8 cellular contexts compared by ENCODE assay signal in the genomic region with DNA sequence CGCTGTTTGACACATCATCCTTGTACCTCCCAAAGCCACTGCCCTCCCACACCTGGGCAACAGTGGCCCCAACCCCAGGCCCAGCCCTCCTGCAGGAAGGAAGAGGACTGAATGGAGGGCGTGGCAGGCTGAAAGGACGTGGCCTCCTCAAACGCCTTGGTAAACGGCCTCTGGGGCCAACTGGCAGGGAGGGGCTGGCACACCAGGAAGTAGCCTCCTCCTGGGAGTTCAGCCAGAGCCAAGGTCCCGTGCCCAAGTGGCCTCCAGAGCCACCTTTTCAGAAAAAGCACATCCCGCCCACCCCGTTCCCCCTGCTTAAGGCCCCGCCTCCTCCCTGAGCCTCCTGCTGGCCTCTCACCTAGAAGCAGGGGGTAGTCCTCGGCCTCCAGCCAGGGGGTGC.
DNase-seq lines count a peak whose midpoint lies in the region; TF ChIP-seq lines count a peak whose summit lies in the region.
"Not testable (repeated sequence)": the region's sequence is repeated elsewhere in the genome, so short reads cannot be mapped to it uniquely, and the experiment has no call there.

No MANE protein-coding gene starts in this region.

- not testable (repeated sequence) for H3K27me3 ChIP-seq in BLaER1, Peyer's patch, colonic mucosa, transverse colon

- not testable (repeated sequence) for H3K9me3 ChIP-seq in BLaER1, Peyer's patch, colonic mucosa, transverse colon

- not testable (repeated sequence) for H3K4me3 ChIP-seq in BLaER1, Peyer's patch, colonic mucosa, transverse colon

- H4K20me1 ChIP-seq in BLaER1, result not testable (repeated sequence)

- H3K27ac ChIP-seq in BLaER1 (peak overlapping the region; percentile 22; the same call in 1 of the 2 replicates), Peyer's patch (peak overlapping the region in 1 of 4 donors; percentile 41), colonic mucosa (peak overlapping the region; percentile 60), transverse colon (peak overlapping the region; percentile 70 to 83 (median 80))

- not testable (repeated sequence) for TF ChIP-seq EP300 in transverse colon (IDR thresholded peaks at IDR 0.05; ENCODE audit: low read depth)

- intact Hi-C loops in colonic mucosa (cut with DNase I); transverse colon (cut with DNase I; ENCODE audit: low total_unique reads): not testable (repeated sequence)

- not testable (repeated sequence) for H3K36me3 ChIP-seq in BLaER1, Peyer's patch, colonic mucosa, transverse colon

- not testable (repeated sequence) for TF ChIP-seq POLR2A in Peyer's patch (IDR thresholded peaks at IDR 0.05)
- peak; percentile 38 for TF ChIP-seq POLR2A in transverse colon (IDR thresholded peaks at IDR 0.05)

- not testable (repeated sequence) for TF ChIP-seq CTCF in Peyer's patch (IDR thresholded peaks at IDR 0.05); colonic mucosa (IDR thresholded peaks at IDR 0.05); transverse colon (IDR thresholded peaks at IDR 0.05)

- H3K4me1 ChIP-seq in BLaER1, result peaks cover 63% of the 10 kb centered on the region
- not testable (repeated sequence) for H3K4me1 ChIP-seq in Peyer's patch, colonic mucosa
- H3K4me1 ChIP-seq in transverse colon, result peaks cover 0 to 17% (median 8%) of the 10 kb centered on the region in 4 donors

- peak; percentile 53 for DNase-seq in Daoy (ENCODE audit: low read depth)
- peak; percentile 5 for DNase-seq in NCI-H1092 treated with DMSO at 0.1 percent for 48 hours (lab: John Stamatoyannopoulos, UW)
- DNase-seq in NCI-H510A (lab: John Stamatoyannopoulos, UW), result peak; percentile 3
- peak in 2 of 3 donors; percentile 78 for DNase-seq in Peyer's patch
- DNase-seq in colonic mucosa, result peak; percentile 91
- peak; percentile 72 for DNase-seq in mucosa of gallbladder (ENCODE audit: low spot score)
- DNase-seq in transverse colon, result peak; percentile 90

- in situ Hi-C loops in transverse colon (cut with MboI; ENCODE audit: low pct_ligation_motif_present in 1 of 4, low pct_unique_long_range_greater_than_20kb in 1 of 4, low sequenced_read_pairs in 3 of 4), result loop anchor here in 1 of 4 donors (10.0 kb wide), 1 partner anchor 308 kb away; no protein-coding TSS in a partner anchor

- H3K9ac ChIP-seq in BLaER1; colonic mucosa (ENCODE audit: low read depth in 2 of 2, low read length in 2 of 2): not testable (repeated sequence)

- H3K4me2 ChIP-seq in BLaER1, result peak overlapping the region; percentile 58

- 20% methylated on average over 10 of the region's 10 CpGs; no CpG with 5 or more reads in 1 of the 2 donors for WGBS in transverse colon (ENCODE audit: low coverage in 1 of 2), 2 donors

Comparison
In these comparisons a context has a peak if more than half of its experiments do, and no peak if none do; other contexts are left out.
1. DNase-seq: peak in every context shown above with its lines; median percentile 91 in colonic mucosa; 90 in transverse colon; 78 in Peyer's patch; 72 in mucosa of gallbladder; 53 in Daoy; 5 in NCI-H1092 treated with DMSO at 0.1 percent for 48 hours; 3 in NCI-H510A.